ENCODE assay signal across 8 cellular contexts in the genomic region with DNA sequence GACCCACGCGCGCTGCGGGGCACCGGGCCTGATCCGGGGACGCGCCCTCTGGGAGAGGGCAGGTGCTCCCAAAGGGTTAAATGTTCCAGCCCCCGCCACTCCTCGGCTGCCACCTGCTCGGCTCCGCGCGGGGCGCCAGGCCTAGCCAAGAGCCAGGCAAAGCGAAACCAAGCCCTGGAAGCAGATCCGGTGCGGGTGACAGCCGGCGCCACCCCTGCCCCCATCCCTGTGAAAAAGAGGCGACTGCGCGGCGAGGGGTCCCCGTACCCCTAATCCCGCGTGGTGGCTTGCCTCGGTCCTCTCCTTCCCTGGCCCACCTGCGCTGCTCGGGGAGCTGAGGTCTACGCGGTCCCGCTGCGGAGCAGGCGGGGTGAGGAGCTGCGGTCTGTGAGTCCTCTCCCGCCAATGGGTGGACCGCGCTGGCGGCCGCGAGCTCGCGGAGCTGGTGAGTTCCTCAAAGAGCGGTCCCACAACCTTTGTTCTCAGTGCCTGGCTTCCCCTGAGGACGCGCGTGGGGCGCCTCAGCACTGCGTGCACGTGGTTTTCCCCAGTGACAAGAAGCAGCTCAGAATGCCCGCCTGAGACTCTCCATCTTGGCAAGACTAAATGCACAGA. TPM values are rescaled to one million over a fixed set of nuclear protein-coding genes. Genes with fewer than 3 reads are reported as not detected.
DNase-seq lines count a peak whose midpoint lies in the region; ATAC-seq, FAIRE-seq and TF ChIP-seq lines count a peak whose summit lies in the region.

ME3 (minus strand) TSS at position 610 of the 615 bp plus-strand sequence.

- peak within 1 kb of the TSS; percentile 86 to 95 for H3K9ac ChIP-seq in colonic mucosa (ENCODE audit: low read depth in 2 of 2, low read length in 2 of 2)

- TF ChIP-seq CTCF in colonic mucosa (IDR thresholded peaks at IDR 0.05) (no peak), D721Med (IDR thresholded peaks at IDR 0.05; ENCODE audit: insufficient read depth, missing control alignments) (no peak)

- no peaks in the 10 kb centered on the region for H3K36me3 Mint-ChIP-seq in activated CD4-positive, alpha-beta T cell treated with anti-CD3 and anti-CD28 coated beads for 36 hours (ENCODE audit: low read depth)

- H3K27ac Mint-ChIP-seq in activated CD4-positive, alpha-beta T cell treated with anti-CD3 and anti-CD28 coated beads for 36 hours: peak within 1 kb of the TSS; percentile 71

- H3K27ac ChIP-seq in colonic mucosa (peak within 1 kb of the TSS; percentile 89), layer of hippocampus (ENCODE audit: low read depth, low read length) (peak within 1 kb of the TSS; percentile 80)

- H3K4me1 ChIP-seq in colonic mucosa: peaks cover 14% of the 10 kb centered on the region

- ATAC-seq in activated CD4-positive, alpha-beta T cell treated with anti-CD3 and anti-CD28 coated beads for 36 hours: peak; percentile 89

- FAIRE-seq in D721Med (lab: Jason Lieb, UNC): no peak

- no peaks in the 10 kb centered on the region for H3K36me3 ChIP-seq in colonic mucosa

- no peaks in the 10 kb centered on the region for H3K9me3 Mint-ChIP-seq in activated CD4-positive, alpha-beta T cell treated with anti-CD3 and anti-CD28 coated beads for 36 hours (ENCODE audit: low read depth)

- H3K4me3 Mint-ChIP-seq in activated CD4-positive, alpha-beta T cell treated with anti-CD3 and anti-CD28 coated beads for 36 hours: peak within 1 kb of the TSS; percentile 64

- H3K27me3 ChIP-seq in colonic mucosa (no peaks in the 10 kb centered on the region), layer of hippocampus (ENCODE audit: control insufficient read depth, insufficient read depth, low read length) (no peaks in the 10 kb centered on the region)

- peaks cover 17% of the 10 kb centered on the region for H3K27me3 Mint-ChIP-seq in activated CD4-positive, alpha-beta T cell treated with anti-CD3 and anti-CD28 coated beads for 36 hours

- H3K4me3 ChIP-seq in colonic mucosa: peak within 1 kb of the TSS; percentile 69

- POLR2A ChIA-PET in activated CD4-positive, alpha-beta T cell treated with anti-CD3 and anti-CD28 coated beads for 36 hours (lab: Charles Lee): no interaction called here

- intact Hi-C loops in activated CD4-positive, alpha-beta T cell treated with anti-CD3 and anti-CD28 coated beads for 36 hours (cut with DNase I, micrococcal nuclease): loop anchor here (1.0 to 5.0 kb wide), 4 partner anchors 17 to 145 kb away; partner anchors contain the start of gene PRSS23 (in 1 of the 2)
- intact Hi-C loops in colonic mucosa (cut with DNase I): no loop called here

- H3K9me3 ChIP-seq in colonic mucosa: no peaks in the 10 kb centered on the region

- CTCF ChIA-PET in activated CD4-positive, alpha-beta T cell treated with anti-CD3 and anti-CD28 coated beads for 36 hours (lab: Charles Lee): interaction anchor here (0.8 kb wide), 1 partner anchor 11 kb away, joined by 5 read pairs; no protein-coding TSS in a partner anchor

- H3K4me1 Mint-ChIP-seq in activated CD4-positive, alpha-beta T cell treated with anti-CD3 and anti-CD28 coated beads for 36 hours: peaks cover 24% of the 10 kb centered on the region

- DNase-seq in NCI-H82 (lab: John Stamatoyannopoulos, UW) (peak; percentile 41), NCI-H82 treated with DMSO at 0.1 percent for 48 hours (lab: John Stamatoyannopoulos, UW; ENCODE audit: unreplicated experiment) (no peak), NCI-H128 (lab: John Stamatoyannopoulos, UW; ENCODE audit: unreplicated experiment) (peak; percentile 28), colonic mucosa (peak; percentile 71), D721Med (ENCODE audit: insufficient read length, low spot score) (no peak)
- DNase-seq in activated CD4-positive, alpha-beta T cell treated with anti-CD3 and anti-CD28 coated beads for 36 hours: peak; percentile 72
- DNase-seq in stimulated activated CD4-positive, alpha-beta T cell treated with anti-CD3 and anti-CD28 coated beads, Interleukin-12 subunit alpha, Interleukin-12 subunit beta, amount 100 ng/mL, for 4 hours: peak; percentile 49

RNA-seq across cellular contexts. Expression of gene ME3, which starts in this region (rescaled TPM):
- 1 to 10 TPM; 4.0 to 6.0 TPM for total RNA-seq in activated CD4-positive, alpha-beta T cell treated with anti-CD3 and anti-CD28 coated beads for 36 hours
- total RNA-seq in colonic mucosa: 10 to 100 TPM; 13.8 to 20.3 TPM

Comparison
In these comparisons a context has a peak if more than half of its experiments do, and no peak if none do; other contexts are left out.
1. DNase-seq: peak in NCI-H82 (single experiment), NCI-H128 (single experiment), activated CD4-positive, alpha-beta T cell treated with anti-CD3 and anti-CD28 coated beads for 36 hours (single experiment), colonic mucosa (single experiment) and stimulated activated CD4-positive, alpha-beta T cell treated with anti-CD3 and anti-CD28 coated beads, Interleukin-12 subunit alpha, Interleukin-12 subunit beta, amount 100 ng/mL, for 4 hours (single experiment); none in NCI-H82 treated with DMSO at 0.1 percent for 48 hours (single experiment) and D721Med (single experiment).